8 cellular contexts compared by ENCODE assay signal in genomic region chr20:3471397-3472021, GRCh38. TPM values are rescaled to one million over a fixed set of nuclear protein-coding genes. Genes with fewer than 3 reads are reported as not detected.
A peak's percentile ranks its signal among the peaks of the same experiment; 100 is the strongest.
DNase-seq lines count a peak whose midpoint lies in the region; ATAC-seq lines count a peak whose summit lies in the region.

No MANE protein-coding gene starts in this region.

- peak overlapping the region; percentile 84 for H3K4me3 Mint-ChIP-seq in activated CD4-positive, alpha-beta T cell treated with anti-CD3 and anti-CD28 coated beads for 36 hours
- peak overlapping the region; percentile 88 to 96 (median 93) for H3K4me3 Mint-ChIP-seq in IgD-negative memory B cell
- H3K4me3 Mint-ChIP-seq in central memory CD8-positive, alpha-beta T cell, result peak overlapping the region; percentile 81

- H3K9me3 Mint-ChIP-seq in activated CD4-positive, alpha-beta T cell treated with anti-CD3 and anti-CD28 coated beads for 36 hours (ENCODE audit: low read depth), result no peaks in the 10 kb centered on the region
- H3K9me3 Mint-ChIP-seq in IgD-negative memory B cell, result no peaks in the 10 kb centered on the region
- H3K9me3 Mint-ChIP-seq in central memory CD8-positive, alpha-beta T cell, result no peaks in the 10 kb centered on the region

- no peaks in the 10 kb centered on the region for H3K36me3 ChIP-seq in mucosa of rectum (ENCODE audit: control insufficient read depth in 2 of 2, insufficient read depth in 2 of 2, low read length in 2 of 2)

- H3K4me3 ChIP-seq in mucosa of rectum (ENCODE audit: low read length in 2 of 2), result peak overlapping the region; percentile 89 to 91

- CTCF ChIA-PET in activated CD4-positive, alpha-beta T cell treated with anti-CD3 and anti-CD28 coated beads for 36 hours (lab: Charles Lee), result no interaction called here

- peak overlapping the region; percentile 72 to 83 for H3K9ac ChIP-seq in mucosa of rectum (ENCODE audit: low read depth in 1 of 2, low read length in 2 of 2)

- POLR2A ChIA-PET in activated CD4-positive, alpha-beta T cell treated with anti-CD3 and anti-CD28 coated beads for 36 hours (lab: Charles Lee), result no interaction called here

- H3K27ac ChIP-seq in mucosa of rectum (ENCODE audit: low read depth in 2 of 2, low read length in 2 of 2), result peak overlapping the region; percentile 13 to 74

- no peaks in the 10 kb centered on the region for H3K36me3 Mint-ChIP-seq in activated CD4-positive, alpha-beta T cell treated with anti-CD3 and anti-CD28 coated beads for 36 hours (ENCODE audit: low read depth)
- no peaks in the 10 kb centered on the region for H3K36me3 Mint-ChIP-seq in IgD-negative memory B cell
- peaks cover 10% of the 10 kb centered on the region for H3K36me3 Mint-ChIP-seq in central memory CD8-positive, alpha-beta T cell (ENCODE audit: insufficient read depth)

- H3K4me1 ChIP-seq in mucosa of rectum (ENCODE audit: control insufficient read depth in 2 of 2, insufficient read depth in 2 of 2, low read length in 2 of 2), result peaks cover 22 to 27% of the 10 kb centered on the region in 2 donors

- H3K27me3 ChIP-seq in mucosa of rectum (ENCODE audit: control insufficient read depth in 2 of 2, insufficient read depth in 2 of 2, low read length in 2 of 2), result peaks cover 2% of the 10 kb centered on the region in 2 donors

- no peak for DNase-seq in activated CD4-positive, alpha-beta T cell treated with anti-CD3 and anti-CD28 coated beads for 36 hours
- no peak for DNase-seq in activated CD4-positive, alpha-beta T cell treated with anti-CD3 and anti-CD28 coated beads, Interleukin-2, amount 50 U/mL, for 4 hours
- no peak for DNase-seq in central memory CD8-positive, alpha-beta T cell (ENCODE audit: low spot score in 2 of 2)
- DNase-seq in NCI-H2196 treated with DMSO at 0.1 percent for 48 hours (lab: John Stamatoyannopoulos, UW; ENCODE audit: unreplicated experiment) (no peak), NCI-H1092 (lab: John Stamatoyannopoulos, UW) (no peak)

- peak overlapping the region; percentile 34 for H3K27ac Mint-ChIP-seq in activated CD4-positive, alpha-beta T cell treated with anti-CD3 and anti-CD28 coated beads for 36 hours
- peak overlapping the region; percentile 2 to 90 (median 90) for H3K27ac Mint-ChIP-seq in IgD-negative memory B cell
- peak overlapping the region; percentile 73 for H3K27ac Mint-ChIP-seq in central memory CD8-positive, alpha-beta T cell (ENCODE audit: low read depth)

- H3K9me3 ChIP-seq in mucosa of rectum (ENCODE audit: control insufficient read depth in 2 of 2, low read length in 2 of 2), result no peaks in the 10 kb centered on the region

- intact Hi-C loops in activated CD4-positive, alpha-beta T cell treated with anti-CD3 and anti-CD28 coated beads for 36 hours (cut with DNase I, micrococcal nuclease), result loop anchor here (2.0 to 10.0 kb wide), 8 partner anchors 63 to 1074 kb away; partner anchors contain the start of genes MRPS26 (in 1 of the 2), NOP56 (in 1 of the 2) and SLC4A11 (in 1 of the 2)

- peaks cover 26% of the 10 kb centered on the region for H3K4me1 Mint-ChIP-seq in activated CD4-positive, alpha-beta T cell treated with anti-CD3 and anti-CD28 coated beads for 36 hours
- H3K4me1 Mint-ChIP-seq in IgD-negative memory B cell, result peaks cover 28 to 32% (median 28%) of the 10 kb centered on the region in 3 donors
- peaks cover 29% of the 10 kb centered on the region for H3K4me1 Mint-ChIP-seq in central memory CD8-positive, alpha-beta T cell

- peak; percentile 7 for ATAC-seq in activated CD4-positive, alpha-beta T cell treated with anti-CD3 and anti-CD28 coated beads for 36 hours
- no peak for ATAC-seq in central memory CD8-positive, alpha-beta T cell (replicated peaks; ENCODE audit: extremely low read depth, poor library complexity, severe bottlenecking)
- ATAC-seq in HG03135 (IDR thresholded peaks at IDR 0.05; ENCODE audit: unreplicated experiment), result no peak

- no peaks in the 10 kb centered on the region for H3K27me3 Mint-ChIP-seq in activated CD4-positive, alpha-beta T cell treated with anti-CD3 and anti-CD28 coated beads for 36 hours
- peaks cover 3% of the 10 kb centered on the region for H3K27me3 Mint-ChIP-seq in IgD-negative memory B cell
- no peaks in the 10 kb centered on the region for H3K27me3 Mint-ChIP-seq in central memory CD8-positive, alpha-beta T cell

RNA-seq across cellular contexts. Expression of gene ATRN, which starts 0.7 kb away (rescaled TPM):
- total RNA-seq in activated CD4-positive, alpha-beta T cell treated with anti-CD3 and anti-CD28 coated beads for 36 hours, result 1 to 10 TPM; 6.8 to 7.6 TPM
- polyA plus RNA-seq in IgD-negative memory B cell, result 7.7 TPM

Comparison
In these comparisons a context has a peak if more than half of its experiments do, and no peak if none do; other contexts are left out.
1. H3K27ac Mint-ChIP-seq: peak in every context shown above with its lines; median percentile 90 in IgD-negative memory B cell; 73 in central memory CD8-positive, alpha-beta T cell; 34 in activated CD4-positive, alpha-beta T cell treated with anti-CD3 and anti-CD28 coated beads for 36 hours.